In genomic region chr9:93123561-93124283, GRCh38 we compare ENCODE assay signal across 11 cellular contexts. TPM values are rescaled to one million over a fixed set of nuclear protein-coding genes. Genes with fewer than 3 reads are reported as not detected.
DNase-seq lines count a peak whose midpoint lies in the region; ATAC-seq and TF ChIP-seq lines count a peak whose summit lies in the region.
"Had no signal": no experiment of that assay in that cellular context is flagged by ENCODE, and none has a peak within 500 bp of the region (broad histone marks: within the 10 kb centered on the region; RNA-seq: fewer than 3 reads in every experiment).

No MANE protein-coding gene starts in this region.

- H3K36me3 ChIP-seq in tibial artery: peaks cover 35 to 67% (median 55%) of the 10 kb centered on the region in 3 donors

- no peak for TF ChIP-seq CTCF in activated CD8-positive, alpha-beta T cell treated with anti-CD3 and anti-CD28 coated beads for 36 hours (IDR thresholded peaks at IDR 0.05)
- no peak for TF ChIP-seq CTCF in tibial artery (IDR thresholded peaks at IDR 0.05)

- intact Hi-C loops in activated CD8-positive, alpha-beta T cell treated with anti-CD3 and anti-CD28 coated beads for 36 hours (cut with micrococcal nuclease): no loop called here
- intact Hi-C loops in tibial artery (cut with DNase I; ENCODE audit: low total_unique reads): no loop called here

- no peak for ATAC-seq in activated CD8-positive, alpha-beta T cell treated with anti-CD3 and anti-CD28 coated beads for 36 hours
- ATAC-seq in left lobe of liver: no peak
- ATAC-seq in GM21423 (IDR thresholded peaks at IDR 0.05; ENCODE audit: unreplicated experiment): no peak

- no peaks in the 10 kb centered on the region for H3K27me3 Mint-ChIP-seq in activated naive CD4-positive, alpha-beta T cell treated with anti-CD3 and anti-CD28 coated beads, Interleukin-2, amount 10 ng/mL, durations not matched to agents 7 days and 5 days
- H3K27me3 Mint-ChIP-seq in activated CD8-positive, alpha-beta T cell treated with anti-CD3 and anti-CD28 coated beads for 36 hours: no peaks in the 10 kb centered on the region

- H3K4me1 Mint-ChIP-seq in activated naive CD4-positive, alpha-beta T cell treated with anti-CD3 and anti-CD28 coated beads, Interleukin-2, amount 10 ng/mL, durations not matched to agents 7 days and 5 days: peaks cover 56% of the 10 kb centered on the region
- H3K4me1 Mint-ChIP-seq in activated CD8-positive, alpha-beta T cell treated with anti-CD3 and anti-CD28 coated beads for 36 hours (ENCODE audit: low read depth): peaks cover 48% of the 10 kb centered on the region

- H3K9me3 ChIP-seq in tibial artery: no peaks in the 10 kb centered on the region

- H3K27ac Mint-ChIP-seq in activated naive CD4-positive, alpha-beta T cell treated with anti-CD3 and anti-CD28 coated beads, Interleukin-2, amount 10 ng/mL, durations not matched to agents 7 days and 5 days: peak overlapping the region; percentile 70
- H3K27ac Mint-ChIP-seq in activated CD8-positive, alpha-beta T cell treated with anti-CD3 and anti-CD28 coated beads for 36 hours: no peak overlapping the region

- POLR2A ChIA-PET in activated CD8-positive, alpha-beta T cell treated with anti-CD3 and anti-CD28 coated beads for 36 hours (lab: Charles Lee): interaction anchor here (0.6 to 2.5 kb wide), 2 partner anchors 10 to 11 kb away, joined by 3 to 7 read pairs; partner anchors contain the start of gene NINJ1

- H3K4me1 ChIP-seq in tibial artery: peaks cover 0 to 49% (median 40%) of the 10 kb centered on the region in 4 donors

- no peaks in the 10 kb centered on the region for H3K27me3 ChIP-seq in tibial artery

- DNase-seq in activated naive CD4-positive, alpha-beta T cell treated with anti-CD3 and anti-CD28 coated beads, Interleukin-2, amount 10 ng/mL, durations not matched to agents 7 days and 5 days: no peak
- no peak for DNase-seq in activated naive CD4-positive, alpha-beta T cell treated with Interleukin-2 at 50 U/mL for 16 hours
- DNase-seq in activated CD8-positive, alpha-beta T cell treated with anti-CD3 and anti-CD28 coated beads for 36 hours: peak; percentile 2
- DNase-seq in left lobe of liver (ENCODE audit: low spot score) (peak; percentile 45), tibial artery (peak; percentile 17 to 60), erythroblast (lab: John Stamatoyannopoulos, UW) (no peak), middle frontal gyrus (ENCODE audit: extremely low spot score, low spot score) (no peak)
- DNase-seq: effector CD4-positive, alpha-beta T cell; NCI-H1417 treated with DMSO at 0.1 percent for 48 hours; NCI-H524 had no signal

- H3K36me3 Mint-ChIP-seq in activated naive CD4-positive, alpha-beta T cell treated with anti-CD3 and anti-CD28 coated beads, Interleukin-2, amount 10 ng/mL, durations not matched to agents 7 days and 5 days: peaks cover 25% of the 10 kb centered on the region
- H3K36me3 Mint-ChIP-seq in activated CD8-positive, alpha-beta T cell treated with anti-CD3 and anti-CD28 coated beads for 36 hours (ENCODE audit: low read depth): peaks cover 40% of the 10 kb centered on the region

- CTCF ChIA-PET in activated naive CD4-positive, alpha-beta T cell treated with anti-CD3 and anti-CD28 coated beads, Interleukin-2, amount 10 ng/mL, durations not matched to agents 7 days and 5 days (lab: Charles Lee): interaction anchor here (0.5 to 2.3 kb wide), 3 partner anchors 15 to 96 kb away, joined by 3 to 10 read pairs (median 3); no protein-coding TSS in a partner anchor
- CTCF ChIA-PET in activated CD8-positive, alpha-beta T cell treated with anti-CD3 and anti-CD28 coated beads for 36 hours (lab: Charles Lee): interaction anchor here (4.5 kb wide), 1 partner anchor 14 kb away, joined by 27 read pairs; no protein-coding TSS in a partner anchor

- no peak for TF ChIP-seq POLR2A in erythroblast (IDR thresholded peaks at IDR 0.05; ENCODE audit: low read length)

- no peak overlapping the region for H3K4me3 ChIP-seq in tibial artery

- H3K9me3 Mint-ChIP-seq in activated naive CD4-positive, alpha-beta T cell treated with anti-CD3 and anti-CD28 coated beads, Interleukin-2, amount 10 ng/mL, durations not matched to agents 7 days and 5 days: no peaks in the 10 kb centered on the region
- no peaks in the 10 kb centered on the region for H3K9me3 Mint-ChIP-seq in activated CD8-positive, alpha-beta T cell treated with anti-CD3 and anti-CD28 coated beads for 36 hours

- no peak overlapping the region for H3K27ac ChIP-seq in tibial artery

- H3K4me3 Mint-ChIP-seq in activated naive CD4-positive, alpha-beta T cell treated with anti-CD3 and anti-CD28 coated beads, Interleukin-2, amount 10 ng/mL, durations not matched to agents 7 days and 5 days: no peak overlapping the region
- no peak overlapping the region for H3K4me3 Mint-ChIP-seq in activated CD8-positive, alpha-beta T cell treated with anti-CD3 and anti-CD28 coated beads for 36 hours

RNA-seq across cellular contexts. Expression of gene NINJ1, which starts 10.3 kb away (rescaled TPM):
- 100 to 1,000 TPM; 118 to 120 TPM for total RNA-seq in activated CD8-positive, alpha-beta T cell treated with anti-CD3 and anti-CD28 coated beads for 36 hours
- total RNA-seq in left lobe of liver: 53.3 TPM

RNA-seq across cellular contexts. Expression of gene CARD19, which starts 27.7 kb away (rescaled TPM):
- 10 to 100 TPM; 42.9 to 43.4 TPM for total RNA-seq in activated CD8-positive, alpha-beta T cell treated with anti-CD3 and anti-CD28 coated beads for 36 hours
- total RNA-seq in left lobe of liver: 8.5 TPM

Comparison
In these comparisons a context has a peak if more than half of its experiments do, and no peak if none do; other contexts are left out.
1. DNase-seq: peak in activated CD8-positive, alpha-beta T cell treated with anti-CD3 and anti-CD28 coated beads for 36 hours (single experiment), left lobe of liver (single experiment) and tibial artery (2 of 2); none in activated naive CD4-positive, alpha-beta T cell treated with anti-CD3 and anti-CD28 coated beads, Interleukin-2, amount 10 ng/mL, durations not matched to agents 7 days and 5 days (single experiment), activated naive CD4-positive, alpha-beta T cell treated with Interleukin-2 at 50 U/mL for 16 hours (single experiment), erythroblast (0 of 2) and middle frontal gyrus (single experiment).